ENCODE assay signal across 29 cellular contexts in the genomic region with DNA sequence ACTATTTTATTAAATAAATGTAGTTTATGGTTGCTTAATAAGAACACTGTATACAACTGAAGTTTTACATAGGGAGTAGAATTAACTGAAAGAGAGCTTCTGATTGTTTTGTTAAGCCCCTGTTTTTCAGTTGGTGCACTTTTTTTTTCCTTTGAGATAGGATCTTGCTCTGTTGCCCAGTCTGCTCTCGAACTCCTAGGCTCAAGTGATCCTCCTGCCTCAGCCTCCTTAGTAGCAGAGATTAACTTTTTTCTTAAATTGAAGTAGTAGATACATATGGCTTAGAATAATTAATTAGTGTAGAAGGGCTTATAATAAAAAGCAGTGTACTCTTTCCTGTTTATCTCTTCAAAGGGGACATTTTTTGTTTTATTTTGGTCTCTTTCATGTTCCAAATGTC.
"Had no signal": no experiment of that assay in that cellular context is flagged by ENCODE, and none has a peak within 500 bp of the region (broad histone marks: within the 10 kb centered on the region; RNA-seq: fewer than 3 reads in every experiment).

No MANE protein-coding gene starts in this region.

- H3K36me3 ChIP-seq: stomach, suprapubic skin, thoracic aorta, thyroid gland, tibial artery, transverse colon, upper lobe of left lung, upper lobe of right lung, uterus, vagina had no signal

- H3K27ac ChIP-seq: stomach, suprapubic skin, testis, thoracic aorta, thyroid gland, tibial artery, tibial nerve, transverse colon, upper lobe of left lung, upper lobe of right lung, uterus, vagina had no signal

- H3K27me3 Mint-ChIP-seq: stimulated activated memory B cell treated with anti-CD40 and anti-IgM and Interleukin-4, amounts not matched to agents 10 μg/mL and 1 μg/mL and 100 μg/mL, for 72 hours; stimulated activated naive B cell treated with anti-CD40 and anti-IgM and Interleukin-4, amounts not matched to agents 10 μg/mL and 1 μg/mL and 100 μg/mL, for 72 hours; stimulated activated naive CD8-positive, alpha-beta T cell treated with anti-CD3 and anti-CD28 coated beads, Interleukin-15, amount 100 ng/mL, for 72 hours; stimulated activated naive CD8-positive, alpha-beta T cell treated with anti-CD3 and anti-CD28 coated beads, Interleukin-15, Interleukin-2, amounts not matched to agents 100 ng/mL and 50 ng/mL, for 24 hours; type B pancreatic cell had no signal

- DNase-seq: stimulated activated CD4-positive, alpha-beta T cell treated with anti-CD3 and anti-CD28 coated beads, Interleukin-2, amount 100 ng/mL, for 48 hours; stimulated activated CD4-positive, alpha-beta T cell treated with anti-CD3 and anti-CD28 coated beads, Interleukin-4, amount 100 ng/mL, for 1 hour; stimulated activated CD4-positive, alpha-beta T cell treated with anti-CD3 and anti-CD28 coated beads, Interleukin-4, amount 100 ng/mL, for 24 hours; stimulated activated CD4-positive, alpha-beta T cell treated with anti-CD3 and anti-CD28 coated beads, Interleukin-4, amount 100 ng/mL, for 4 hours; stimulated activated CD8-positive, alpha-beta memory T cell treated with anti-CD3 and anti-CD28 coated beads, Interleukin-4, amount 100 ng/mL, for 48 hours; stimulated activated naive B cell treated with anti-CD40 and anti-IgM and Interleukin-4, amounts not matched to agents 10 μg/mL and 1 μg/mL and 100 μg/mL, for 72 hours; stimulated activated naive CD4-positive, alpha-beta T cell; stimulated activated naive CD4-positive, alpha-beta T cell treated with Interleukin-2 at 50 U/mL for 16 hours; stimulated activated naive CD8-positive, alpha-beta T cell treated with anti-CD3 and anti-CD28 coated beads, Interleukin-15, amount 100 ng/mL, for 72 hours; stimulated activated naive CD8-positive, alpha-beta T cell treated with anti-CD3 and anti-CD28 coated beads, Interleukin-15, Interleukin-2, amounts not matched to agents 100 U/mL and 50 U/mL, for 24 hours; stomach; substantia nigra; testis; thyroid gland; tibial artery; transverse colon; trophoblast cell; upper lobe of left lung; upper lobe of right lung; uterus had no signal

- H3K27me3 ChIP-seq: stomach, suprapubic skin, testis, thyroid gland, tibial artery, tibial nerve, transverse colon, upper lobe of left lung, upper lobe of right lung, uterus, vagina had no signal

- H3K9me3 ChIP-seq: stomach, suprapubic skin, testis, thoracic aorta, thyroid gland, tibial artery, transverse colon, upper lobe of left lung, upper lobe of right lung, uterus, vagina had no signal

- ATAC-seq: stimulated activated effector memory CD8-positive, alpha-beta T cell treated with anti-CD3 and anti-CD28 coated beads, Interleukin-12 subunit alpha, Interleukin-12 subunit beta, amount 100 ng/mL, for 72 hours; stimulated activated memory B cell treated with anti-CD40 and anti-IgM and Interleukin-4, amounts not matched to agents 10 μg/mL and 1 μg/mL and 100 μg/mL, for 72 hours; stimulated activated naive B cell treated with anti-CD40 and anti-IgM and Interleukin-4, amounts not matched to agents 10 μg/mL and 1 μg/mL and 100 μg/mL, for 72 hours; stimulated activated naive CD8-positive, alpha-beta T cell treated with anti-CD3 and anti-CD28 coated beads, Interleukin-15, amount 100 ng/mL, for 72 hours; stimulated activated naive CD8-positive, alpha-beta T cell treated with anti-CD3 and anti-CD28 coated beads, Interleukin-15, Interleukin-2, amounts not matched to agents 100 U/mL and 50 U/mL, for 24 hours; upper lobe of right lung had no signal

- FAIRE-seq: urothelium cell line had no signal

- H3K4me3 ChIP-seq: stomach, suprapubic skin, testis, thoracic aorta, thyroid gland, tibial artery, tibial nerve, transverse colon, upper lobe of left lung, upper lobe of right lung, uterus, vagina had no signal

- H3K4me1 ChIP-seq: suprapubic skin, testis, thyroid gland, tibial artery, upper lobe of left lung, upper lobe of right lung, uterus, vagina had no signal

- H3K27ac Mint-ChIP-seq: stimulated activated effector memory CD8-positive, alpha-beta T cell treated with anti-CD3 and anti-CD28 coated beads, Interleukin-12 subunit alpha, Interleukin-12 subunit beta, amount 100 ng/mL, for 72 hours; stimulated activated memory B cell treated with anti-CD40 and anti-IgM and Interleukin-4, amounts not matched to agents 10 μg/mL and 1 μg/mL and 100 μg/mL, for 72 hours; stimulated activated naive B cell treated with anti-CD40 and anti-IgM and Interleukin-4, amounts not matched to agents 10 μg/mL and 1 μg/mL and 100 μg/mL, for 72 hours; stimulated activated naive CD8-positive, alpha-beta T cell treated with anti-CD3 and anti-CD28 coated beads, Interleukin-15, Interleukin-2, amounts not matched to agents 100 ng/mL and 50 ng/mL, for 24 hours; type B pancreatic cell had no signal

- H3K4me3 Mint-ChIP-seq: stimulated activated effector memory CD8-positive, alpha-beta T cell treated with anti-CD3 and anti-CD28 coated beads, Interleukin-12 subunit alpha, Interleukin-12 subunit beta, amount 100 ng/mL, for 72 hours; stimulated activated memory B cell treated with anti-CD40 and anti-IgM and Interleukin-4, amounts not matched to agents 10 μg/mL and 1 μg/mL and 100 μg/mL, for 72 hours; stimulated activated naive B cell treated with anti-CD40 and anti-IgM and Interleukin-4, amounts not matched to agents 10 μg/mL and 1 μg/mL and 100 μg/mL, for 72 hours; stimulated activated naive CD8-positive, alpha-beta T cell treated with anti-CD3 and anti-CD28 coated beads, Interleukin-15, amount 100 ng/mL, for 72 hours; stimulated activated naive CD8-positive, alpha-beta T cell treated with anti-CD3 and anti-CD28 coated beads, Interleukin-15, Interleukin-2, amounts not matched to agents 100 ng/mL and 50 ng/mL, for 24 hours; type B pancreatic cell had no signal

- H3K36me3 Mint-ChIP-seq: stimulated activated effector memory CD8-positive, alpha-beta T cell treated with anti-CD3 and anti-CD28 coated beads, Interleukin-12 subunit alpha, Interleukin-12 subunit beta, amount 100 ng/mL, for 72 hours had no signal
